In the genomic region with DNA sequence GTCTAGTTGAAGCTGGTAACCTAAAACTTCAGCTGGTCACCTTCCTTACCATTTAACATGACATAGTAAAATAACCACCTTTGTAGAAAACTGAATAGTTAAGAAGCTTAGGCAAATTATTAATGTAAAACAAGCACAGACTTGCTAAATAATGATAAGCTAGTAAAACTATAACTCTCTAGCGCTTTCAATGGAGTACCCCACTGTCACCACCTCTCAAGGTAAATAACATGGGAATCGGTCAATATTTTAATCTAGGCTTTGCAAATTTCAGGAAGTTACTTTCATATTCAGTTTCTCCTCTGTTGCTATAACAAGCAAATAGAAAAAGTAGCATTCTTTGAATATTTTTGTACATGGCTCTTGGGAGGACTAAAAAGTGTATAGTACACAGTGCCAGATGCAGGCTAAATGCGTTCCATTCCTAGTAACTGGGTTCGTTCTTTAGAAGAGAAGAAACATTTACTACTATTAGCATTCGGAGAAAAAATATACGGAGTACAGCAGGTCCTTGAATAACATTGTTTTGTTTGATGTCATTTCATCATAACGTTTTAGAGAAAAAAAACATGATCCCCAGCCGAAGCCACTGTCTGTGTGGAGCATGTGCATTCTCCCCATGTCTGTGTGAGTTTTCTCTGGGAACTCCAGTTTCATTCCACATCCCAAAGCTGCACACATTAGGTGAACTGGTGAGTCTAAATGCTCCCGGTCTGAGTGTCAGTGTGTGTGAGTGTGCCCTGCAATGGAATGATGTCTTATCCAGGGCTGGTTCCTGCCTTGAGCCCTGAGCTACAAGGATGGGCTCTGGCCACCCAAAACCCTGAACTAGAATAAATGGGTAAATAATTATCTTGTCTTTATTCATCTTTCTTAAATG, we compare ENCODE assay signal across 25 cellular contexts. TPM values are rescaled to one million over a fixed set of nuclear protein-coding genes. Genes with fewer than 3 reads are reported as not detected.
DNase-seq lines count a peak whose midpoint lies in the region; ATAC-seq and TF ChIP-seq lines count a peak whose summit lies in the region.
"Had no signal": no experiment of that assay in that cellular context is flagged by ENCODE, and none has a peak within 500 bp of the region (broad histone marks: within the 10 kb centered on the region; RNA-seq: fewer than 3 reads in every experiment).

No MANE protein-coding gene starts in this region.

- H2BK5ac ChIP-seq in neuronal stem cell (ENCODE audit: low read length), result no peak overlapping the region

- no peak overlapping the region for H3K4ac ChIP-seq in neuronal stem cell (ENCODE audit: low read length)

- TF ChIP-seq CTCF in body of pancreas (IDR thresholded peaks at IDR 0.05) (no peak), left lung (IDR thresholded peaks at IDR 0.05) (no peak), Peyer's patch (IDR thresholded peaks at IDR 0.05) (no peak)

- no peak overlapping the region for H3K9ac ChIP-seq in neuronal stem cell (ENCODE audit: low read depth, low read length, poor library complexity)

- intact Hi-C loops in body of pancreas (cut with DNase I), result no loop called here
- intact Hi-C loops in left lung (cut with DNase I), result no loop called here

- no peaks in the 10 kb centered on the region for H3K9me3 Mint-ChIP-seq in activated T-cell treated with anti-CD3 and anti-CD28 coated beads, Interleukin-2, amount 50 U/mL, for 24 hours
- H3K9me3 Mint-ChIP-seq: activated CD4-positive, alpha-beta memory T cell treated with anti-CD3 and anti-CD28 coated beads for 36 hours; naive thymus-derived CD8-positive, alpha-beta T cell had no signal

- no peak overlapping the region for H3K23ac ChIP-seq in neuronal stem cell (ENCODE audit: low read depth, low read length, poor library complexity)

- no peaks in the 10 kb centered on the region for H3K27me3 Mint-ChIP-seq in activated T-cell treated with anti-CD3 and anti-CD28 coated beads, Interleukin-2, amount 50 U/mL, for 24 hours
- H3K27me3 Mint-ChIP-seq: activated CD4-positive, alpha-beta memory T cell treated with anti-CD3 and anti-CD28 coated beads for 36 hours; naive thymus-derived CD8-positive, alpha-beta T cell had no signal

- no peak overlapping the region for H2AFZ ChIP-seq in neuronal stem cell (ENCODE audit: low read length)

- H4K8ac ChIP-seq in neuronal stem cell (ENCODE audit: low read depth, low read length), result no peak overlapping the region

- H2BK12ac ChIP-seq in neuronal stem cell (ENCODE audit: low read length), result no peak overlapping the region

- H3K4me3 ChIP-seq in body of pancreas, result no peak overlapping the region
- H3K4me3 ChIP-seq in left lung, result no peak overlapping the region
- no peak overlapping the region for H3K4me3 ChIP-seq in neuronal stem cell (ENCODE audit: low read length in 2 of 2)
- no peak overlapping the region for H3K4me3 ChIP-seq in Peyer's patch
- H3K4me3 ChIP-seq: GM12878, tibial nerve had no signal

- TF ChIP-seq POLR2A in body of pancreas (IDR thresholded peaks at IDR 0.05) (no peak), Peyer's patch (IDR thresholded peaks at IDR 0.05) (no peak)

- H3K36me3 Mint-ChIP-seq in activated T-cell treated with anti-CD3 and anti-CD28 coated beads, Interleukin-2, amount 50 U/mL, for 24 hours (ENCODE audit: low read depth), result peaks cover 93% of the 10 kb centered on the region

- H2AK5ac ChIP-seq in neuronal stem cell (ENCODE audit: low read depth, low read length), result no peak overlapping the region

- 11 to 25% methylated on average over 9 of the region's 9 CpGs for WGBS in body of pancreas, 2 donors
- no CpG with 5 or more reads among the region's 9 CpGs for WGBS in neuronal stem cell (ENCODE audit: extremely low coverage in 2 of 2, insufficient read length in 2 of 2, insufficient replicate concordance in 1 of 2), 2 donors

- no peaks in the 10 kb centered on the region for H3K27me3 ChIP-seq in body of pancreas
- H3K27me3 ChIP-seq in left lung, result no peaks in the 10 kb centered on the region
- no peaks in the 10 kb centered on the region for H3K27me3 ChIP-seq in neuronal stem cell (ENCODE audit: control insufficient read depth in 3 of 3, insufficient read depth in 3 of 3, low read depth in 1 of 3, low read length in 3 of 3)
- H3K27me3 ChIP-seq in Peyer's patch, result no peaks in the 10 kb centered on the region
- H3K27me3 ChIP-seq: tibial nerve had no signal

- no peaks in the 10 kb centered on the region for H3K4me1 Mint-ChIP-seq in activated T-cell treated with anti-CD3 and anti-CD28 coated beads, Interleukin-2, amount 50 U/mL, for 24 hours (ENCODE audit: low read depth)
- H3K4me1 Mint-ChIP-seq: naive thymus-derived CD8-positive, alpha-beta T cell had no signal

- H3K79me1 ChIP-seq in neuronal stem cell (ENCODE audit: low read depth, low read length), result no peaks in the 10 kb centered on the region

- no peak overlapping the region for H3K4me3 Mint-ChIP-seq in activated T-cell treated with anti-CD3 and anti-CD28 coated beads, Interleukin-2, amount 50 U/mL, for 24 hours
- H3K4me3 Mint-ChIP-seq: activated CD4-positive, alpha-beta memory T cell treated with anti-CD3 and anti-CD28 coated beads for 36 hours; naive thymus-derived CD8-positive, alpha-beta T cell had no signal

- DNase-seq in activated T-cell treated with anti-CD3 and anti-CD28 coated beads, Interleukin-2, amount 50 U/mL, for 24 hours, result no peak
- DNase-seq in activated T-cell treated with anti-CD3 and anti-CD28 coated beads for 4 hours (no peak), body of pancreas (no peak), left lung (no peak), neuronal stem cell (ENCODE audit: low spot score) (no peak), UCSD-AML1 (lab: John Stamatoyannopoulos, UW; ENCODE audit: unreplicated experiment) (no peak), Peyer's patch (no peak)
- DNase-seq: activated CD4-positive, alpha-beta memory T cell treated with anti-CD3 and anti-CD28 coated beads for 36 hours; activated naive CD4-positive, alpha-beta T cell treated with Interleukin-2 at 50 U/mL for 16 hours; aorta; C1 segment of cervical spinal cord; hippocampal formation; mesendoderm; naive thymus-derived CD8-positive, alpha-beta T cell; NCI-H1105 treated with DMSO at 0.1 percent for 48 hours; NCI-H2107; NCI-H524 treated with DMSO at 0.1 percent for 48 hours; posterior cingulate gyrus; SHP77; stimulated activated CD4-positive, alpha-beta T cell treated with anti-CD3 and anti-CD28 coated beads, Interleukin-2, amount 100 ng/mL, for 24 hours; stimulated activated naive CD4-positive, alpha-beta T cell treated with Interleukin-2 at 50 U/mL for 16 hours; WERI-Rb-1 had no signal

- H3K27ac Mint-ChIP-seq in activated T-cell treated with anti-CD3 and anti-CD28 coated beads, Interleukin-2, amount 50 U/mL, for 24 hours, result peak overlapping the region; percentile 18
- H3K27ac Mint-ChIP-seq: activated CD4-positive, alpha-beta memory T cell treated with anti-CD3 and anti-CD28 coated beads for 36 hours had no signal

- H2BK120ac ChIP-seq in neuronal stem cell (ENCODE audit: low read depth, low read length), result no peak overlapping the region

- H3K18ac ChIP-seq in neuronal stem cell (ENCODE audit: low read length), result no peak overlapping the region

- no peak overlapping the region for H2BK15ac ChIP-seq in neuronal stem cell (ENCODE audit: low read length)

- peak; percentile 63 for ATAC-seq in body of pancreas
- ATAC-seq in left lung, result peak; percentile 51
- ATAC-seq in HG03139 (IDR thresholded peaks at IDR 0.05; ENCODE audit: unreplicated experiment), result no peak
- ATAC-seq: GM12878; naive thymus-derived CD8-positive, alpha-beta T cell had no signal

- peaks cover 0 to 5% of the 10 kb centered on the region in 2 donors for H3K36me3 ChIP-seq in body of pancreas (replicated peaks in 1 of 2; ENCODE audit: insufficient read depth in 1 of 2, low read depth in 2 of 2)
- peaks cover 0 to 64% of the 10 kb centered on the region in 2 donors for H3K36me3 ChIP-seq in left lung
- peaks cover 5 to 60% of the 10 kb centered on the region in 2 donors for H3K36me3 ChIP-seq in neuronal stem cell (replicated peaks in 1 of 2; ENCODE audit: control insufficient read depth in 2 of 2, insufficient read depth in 2 of 2, low read length in 2 of 2)
- H3K36me3 ChIP-seq in Peyer's patch, result peaks cover 0 to 34% (median 0%) of the 10 kb centered on the region in 3 donors

- H4K91ac ChIP-seq in neuronal stem cell (ENCODE audit: low read depth, low read length, poor library complexity), result no peak overlapping the region

- peaks cover 37% of the 10 kb centered on the region for H3K4me1 ChIP-seq in body of pancreas
- H3K4me1 ChIP-seq in left lung, result peaks cover 0 to 3% of the 10 kb centered on the region in 2 donors
- no peaks in the 10 kb centered on the region for H3K4me1 ChIP-seq in neuronal stem cell (ENCODE audit: control insufficient read depth in 2 of 2, insufficient read depth in 1 of 2, low read depth in 1 of 2, low read length in 2 of 2)
- H3K4me1 ChIP-seq in Peyer's patch, result no peaks in the 10 kb centered on the region

- peak overlapping the region in 3 of 4 donors; percentile 35 to 72 (median 63) for H3K27ac ChIP-seq in body of pancreas
- H3K27ac ChIP-seq in left lung, result no peak overlapping the region
- no peak overlapping the region for H3K27ac ChIP-seq in neuronal stem cell (replicated peaks; ENCODE audit: low read length)
- H3K27ac ChIP-seq in Peyer's patch, result no peak overlapping the region
- H3K27ac ChIP-seq: tibial nerve, WERI-Rb-1 had no signal

- H3K9me3 ChIP-seq in body of pancreas (no peaks in the 10 kb centered on the region), left lung (no peaks in the 10 kb centered on the region), neuronal stem cell (replicated peaks in 1 of 2; ENCODE audit: control insufficient read depth in 2 of 2, insufficient read depth in 1 of 2, low read depth in 1 of 2, low read length in 2 of 2) (no peaks in the 10 kb centered on the region), Peyer's patch (no peaks in the 10 kb centered on the region)
- H3K9me3 ChIP-seq: tibial nerve had no signal

- no peak overlapping the region for H3K14ac ChIP-seq in neuronal stem cell (ENCODE audit: low read length)

- no peak overlapping the region for H3K4me2 ChIP-seq in neuronal stem cell (ENCODE audit: insufficient read depth, low read length, poor library complexity, severe bottlenecking)

RNA-seq across cellular contexts. Expression of a gene that starts 52.5 kb away (rescaled TPM):
- total RNA-seq in body of pancreas, result 10 to 100 TPM; 33.0 to 37.6 TPM
- total RNA-seq in left lung, result 100 to 1,000 TPM in 1 of 2 donors, 10 to 100 TPM in 1; 81.0 to 120 TPM
- polyA plus RNA-seq in neuronal stem cell (2013, experiment 1 of 2), result 42.5 TPM
- 43.8 TPM for polyA plus RNA-seq in neuronal stem cell (2013, experiment 2 of 2)
- total RNA-seq in Peyer's patch, result 10 to 100 TPM; 25.2 to 90.0 (median 62.9) TPM

Comparison
In these comparisons a context has a peak if more than half of its experiments do, and no peak if none do; other contexts are left out.
1. H3K27ac ChIP-seq: peak in body of pancreas (3 of 4); none in left lung (0 of 2), neuronal stem cell (single experiment) and Peyer's patch (0 of 4).